ENCODE assay signal across 8 cellular contexts in the genomic region with DNA sequence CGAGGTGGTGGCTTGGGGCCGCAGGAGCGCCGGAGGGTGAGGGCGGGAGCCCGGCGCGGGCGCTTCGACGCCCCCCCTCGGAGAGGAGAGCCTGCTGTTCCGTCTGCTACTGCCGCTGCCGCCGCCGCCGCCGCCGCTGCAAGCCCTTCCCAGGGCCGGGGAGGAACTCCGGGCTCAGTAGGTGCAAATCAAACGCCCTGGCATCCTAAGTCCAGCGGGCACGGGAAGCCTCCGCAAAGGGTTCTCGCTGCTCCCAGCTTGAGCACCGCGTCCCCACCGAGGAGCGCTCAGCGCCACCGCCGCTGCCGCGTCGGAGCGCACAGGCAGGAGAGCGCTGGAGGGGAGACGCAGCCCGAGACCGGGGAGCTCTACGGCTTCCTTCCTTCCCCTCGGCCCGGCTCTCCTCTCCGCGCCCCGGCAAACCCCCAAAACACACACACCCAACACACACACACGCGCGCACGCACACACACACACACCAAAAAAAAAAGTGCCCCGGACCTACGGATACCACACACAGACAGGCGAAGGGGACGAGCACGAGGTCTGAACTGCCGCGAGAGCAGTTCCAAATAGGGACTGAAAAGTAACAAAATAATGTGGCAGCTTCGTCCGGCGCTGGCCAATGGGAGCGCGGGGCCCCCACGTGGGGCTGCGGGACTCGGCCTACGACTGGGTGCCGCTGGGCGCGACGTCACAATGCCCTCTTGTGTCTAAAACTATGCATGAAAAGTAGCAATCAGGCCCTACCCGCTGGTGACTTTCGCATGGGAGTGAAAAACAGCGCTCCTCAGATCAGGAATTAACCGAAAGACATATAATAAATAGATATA. TPM values are rescaled to one million over a fixed set of nuclear protein-coding genes. Genes with fewer than 3 reads are reported as not detected.
DNase-seq lines count a peak whose midpoint lies in the region; ATAC-seq lines count a peak whose summit lies in the region.

A gene (minus strand): TSS at position 581 of the 833 bp plus-strand sequence. CDS start 1,119 bp downstream, outside the sequence.

- peak within 1 kb of the TSS; percentile 72 for H3K4me3 ChIP-seq in BLaER1

- peaks cover 29% of the 10 kb centered on the region for H3K36me3 Mint-ChIP-seq in activated CD4-positive, alpha-beta T cell treated with anti-CD3 and anti-CD28 coated beads, Interleukin-2, amount 10 ng/mL, durations not matched to agents 7 days and 5 days (ENCODE audit: low read depth)

- H3K36me3 ChIP-seq in BLaER1 = no peaks in the 10 kb centered on the region

- peaks cover 18% of the 10 kb centered on the region for H3K27me3 Mint-ChIP-seq in activated CD4-positive, alpha-beta T cell treated with anti-CD3 and anti-CD28 coated beads, Interleukin-2, amount 10 ng/mL, durations not matched to agents 7 days and 5 days

- DNase-seq in GM19240 (ENCODE audit: insufficient read length, low spot score) (peak; percentile 97), NCI-H526 treated with DMSO at 0.1 percent for 48 hours (lab: John Stamatoyannopoulos, UW) (peak; percentile 96), cortex of kidney (lab: John Stamatoyannopoulos, UW) (peak; percentile 36), left kidney (ENCODE audit: low read depth, low spot score) (peak; percentile 99)
- DNase-seq in activated CD4-positive, alpha-beta T cell treated with anti-CD3 and anti-CD28 coated beads, Interleukin-2, amount 10 ng/mL, durations not matched to agents 7 days and 5 days = peak; percentile 98
- peak; percentile 96 for DNase-seq in stimulated activated CD4-positive, alpha-beta T cell treated with anti-CD3 and anti-CD28 coated beads, Interleukin-2, amount 100 ng/mL, for 4 hours (ENCODE audit: low read depth)

- peaks cover 98% of the 10 kb centered on the region for H3K27me3 ChIP-seq in BLaER1

- H3K27ac Mint-ChIP-seq in activated CD4-positive, alpha-beta T cell treated with anti-CD3 and anti-CD28 coated beads, Interleukin-2, amount 10 ng/mL, durations not matched to agents 7 days and 5 days = peak within 1 kb of the TSS; percentile 97

- POLR2A ChIA-PET in activated CD4-positive, alpha-beta T cell treated with anti-CD3 and anti-CD28 coated beads, Interleukin-2, amount 10 ng/mL, durations not matched to agents 7 days and 5 days (lab: Charles Lee) = interaction anchor here (0.6 to 1.3 kb wide), 4 partner anchors 13 to 596 kb away, joined by 3 to 5 read pairs (median 4); no protein-coding TSS in a partner anchor

- CTCF ChIA-PET in activated CD4-positive, alpha-beta T cell treated with anti-CD3 and anti-CD28 coated beads, Interleukin-2, amount 10 ng/mL, durations not matched to agents 7 days and 5 days (lab: Charles Lee) = interaction anchor here (0.7 to 1.5 kb wide), 10 partner anchors 8 to 644 kb away, joined by 3 to 6 read pairs (median 3); no protein-coding TSS in a partner anchor

- H3K4me1 Mint-ChIP-seq in activated CD4-positive, alpha-beta T cell treated with anti-CD3 and anti-CD28 coated beads, Interleukin-2, amount 10 ng/mL, durations not matched to agents 7 days and 5 days = peaks cover 61% of the 10 kb centered on the region

- no peak within 1 kb of the TSS for H3K27ac ChIP-seq in BLaER1

- H3K9me3 ChIP-seq in BLaER1 = no peaks in the 10 kb centered on the region

- H4K20me1 ChIP-seq in BLaER1 = peaks cover 75% of the 10 kb centered on the region

- H3K9ac ChIP-seq in BLaER1 = no peak within 1 kb of the TSS; the same call in 1 of the 2 replicates

- H3K4me2 ChIP-seq in BLaER1 = peak within 1 kb of the TSS; percentile 99

- peak within 1 kb of the TSS; percentile 93 for H3K4me3 Mint-ChIP-seq in activated CD4-positive, alpha-beta T cell treated with anti-CD3 and anti-CD28 coated beads, Interleukin-2, amount 10 ng/mL, durations not matched to agents 7 days and 5 days

- no peaks in the 10 kb centered on the region for H3K9me3 Mint-ChIP-seq in activated CD4-positive, alpha-beta T cell treated with anti-CD3 and anti-CD28 coated beads, Interleukin-2, amount 10 ng/mL, durations not matched to agents 7 days and 5 days

- peaks cover 67% of the 10 kb centered on the region for H3K4me1 ChIP-seq in BLaER1

- peak; percentile 60 for ATAC-seq in HG03469 (IDR thresholded peaks at IDR 0.05; ENCODE audit: unreplicated experiment)

RNA-seq across cellular contexts. Expression of the gene that starts here (rescaled TPM):
- total RNA-seq in activated CD4-positive, alpha-beta T cell treated with anti-CD3 and anti-CD28 coated beads, Interleukin-2, amount 10 ng/mL, durations not matched to agents 7 days and 5 days = 10 to 100 TPM; 66.6 to 82.3 TPM

Comparison
In these comparisons a context has a peak if more than half of its experiments do, and no peak if none do; other contexts are left out.
1. DNase-seq: peak in every context shown above with its lines; median percentile 99 in left kidney; 98 in activated CD4-positive, alpha-beta T cell treated with anti-CD3 and anti-CD28 coated beads, Interleukin-2, amount 10 ng/mL, durations not matched to agents 7 days and 5 days; 97 in GM19240; 96 in NCI-H526 treated with DMSO at 0.1 percent for 48 hours; 96 in stimulated activated CD4-positive, alpha-beta T cell treated with anti-CD3 and anti-CD28 coated beads, Interleukin-2, amount 100 ng/mL, for 4 hours; 36 in cortex of kidney.